In the genomic region with DNA sequence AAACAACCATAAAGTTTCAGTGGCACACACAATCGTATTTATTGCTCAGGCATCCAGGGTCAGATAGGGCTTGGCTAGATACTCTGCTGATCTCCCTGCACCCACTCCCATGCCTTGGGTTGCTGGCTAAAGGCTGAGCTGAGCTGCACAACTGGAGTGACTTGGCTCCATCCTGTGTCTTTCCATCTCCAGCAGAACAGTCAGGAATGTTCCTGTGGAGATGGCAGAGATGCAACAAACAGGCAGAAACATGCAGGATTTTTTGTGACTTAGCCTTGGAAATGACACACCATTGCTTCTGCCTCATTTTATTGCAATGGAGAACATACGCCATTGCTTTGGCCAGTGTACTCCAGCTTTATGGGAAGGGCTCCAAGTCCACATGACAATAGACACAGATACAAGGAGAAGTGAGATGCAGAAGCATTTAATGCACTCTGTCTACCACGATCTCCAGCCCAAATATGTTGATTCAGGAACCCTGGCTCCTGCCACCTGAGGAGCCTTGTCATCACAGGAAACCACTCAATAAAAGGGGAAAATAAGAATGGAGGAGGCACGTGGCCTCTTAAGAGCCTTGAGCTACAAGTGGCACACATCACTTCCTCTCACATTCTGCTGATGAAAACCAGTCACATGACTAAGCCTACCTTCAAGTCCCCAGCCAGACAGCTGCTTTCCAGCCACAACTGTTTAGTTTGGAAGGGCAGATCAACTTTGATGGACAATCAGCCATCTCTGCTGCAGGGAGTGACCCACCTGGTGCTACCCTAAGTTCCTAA, we compare ENCODE assay signal across 1 cellular context.
TF ChIP-seq lines count a peak whose summit lies in the region.

No MANE protein-coding gene starts in this region.

TF ChIP-seq in GM23338, 12 proteins besides CTCF, POLR2A, EP300 and RAD21 (continued from another document):
- TF ChIP-seq, protein P1, sequence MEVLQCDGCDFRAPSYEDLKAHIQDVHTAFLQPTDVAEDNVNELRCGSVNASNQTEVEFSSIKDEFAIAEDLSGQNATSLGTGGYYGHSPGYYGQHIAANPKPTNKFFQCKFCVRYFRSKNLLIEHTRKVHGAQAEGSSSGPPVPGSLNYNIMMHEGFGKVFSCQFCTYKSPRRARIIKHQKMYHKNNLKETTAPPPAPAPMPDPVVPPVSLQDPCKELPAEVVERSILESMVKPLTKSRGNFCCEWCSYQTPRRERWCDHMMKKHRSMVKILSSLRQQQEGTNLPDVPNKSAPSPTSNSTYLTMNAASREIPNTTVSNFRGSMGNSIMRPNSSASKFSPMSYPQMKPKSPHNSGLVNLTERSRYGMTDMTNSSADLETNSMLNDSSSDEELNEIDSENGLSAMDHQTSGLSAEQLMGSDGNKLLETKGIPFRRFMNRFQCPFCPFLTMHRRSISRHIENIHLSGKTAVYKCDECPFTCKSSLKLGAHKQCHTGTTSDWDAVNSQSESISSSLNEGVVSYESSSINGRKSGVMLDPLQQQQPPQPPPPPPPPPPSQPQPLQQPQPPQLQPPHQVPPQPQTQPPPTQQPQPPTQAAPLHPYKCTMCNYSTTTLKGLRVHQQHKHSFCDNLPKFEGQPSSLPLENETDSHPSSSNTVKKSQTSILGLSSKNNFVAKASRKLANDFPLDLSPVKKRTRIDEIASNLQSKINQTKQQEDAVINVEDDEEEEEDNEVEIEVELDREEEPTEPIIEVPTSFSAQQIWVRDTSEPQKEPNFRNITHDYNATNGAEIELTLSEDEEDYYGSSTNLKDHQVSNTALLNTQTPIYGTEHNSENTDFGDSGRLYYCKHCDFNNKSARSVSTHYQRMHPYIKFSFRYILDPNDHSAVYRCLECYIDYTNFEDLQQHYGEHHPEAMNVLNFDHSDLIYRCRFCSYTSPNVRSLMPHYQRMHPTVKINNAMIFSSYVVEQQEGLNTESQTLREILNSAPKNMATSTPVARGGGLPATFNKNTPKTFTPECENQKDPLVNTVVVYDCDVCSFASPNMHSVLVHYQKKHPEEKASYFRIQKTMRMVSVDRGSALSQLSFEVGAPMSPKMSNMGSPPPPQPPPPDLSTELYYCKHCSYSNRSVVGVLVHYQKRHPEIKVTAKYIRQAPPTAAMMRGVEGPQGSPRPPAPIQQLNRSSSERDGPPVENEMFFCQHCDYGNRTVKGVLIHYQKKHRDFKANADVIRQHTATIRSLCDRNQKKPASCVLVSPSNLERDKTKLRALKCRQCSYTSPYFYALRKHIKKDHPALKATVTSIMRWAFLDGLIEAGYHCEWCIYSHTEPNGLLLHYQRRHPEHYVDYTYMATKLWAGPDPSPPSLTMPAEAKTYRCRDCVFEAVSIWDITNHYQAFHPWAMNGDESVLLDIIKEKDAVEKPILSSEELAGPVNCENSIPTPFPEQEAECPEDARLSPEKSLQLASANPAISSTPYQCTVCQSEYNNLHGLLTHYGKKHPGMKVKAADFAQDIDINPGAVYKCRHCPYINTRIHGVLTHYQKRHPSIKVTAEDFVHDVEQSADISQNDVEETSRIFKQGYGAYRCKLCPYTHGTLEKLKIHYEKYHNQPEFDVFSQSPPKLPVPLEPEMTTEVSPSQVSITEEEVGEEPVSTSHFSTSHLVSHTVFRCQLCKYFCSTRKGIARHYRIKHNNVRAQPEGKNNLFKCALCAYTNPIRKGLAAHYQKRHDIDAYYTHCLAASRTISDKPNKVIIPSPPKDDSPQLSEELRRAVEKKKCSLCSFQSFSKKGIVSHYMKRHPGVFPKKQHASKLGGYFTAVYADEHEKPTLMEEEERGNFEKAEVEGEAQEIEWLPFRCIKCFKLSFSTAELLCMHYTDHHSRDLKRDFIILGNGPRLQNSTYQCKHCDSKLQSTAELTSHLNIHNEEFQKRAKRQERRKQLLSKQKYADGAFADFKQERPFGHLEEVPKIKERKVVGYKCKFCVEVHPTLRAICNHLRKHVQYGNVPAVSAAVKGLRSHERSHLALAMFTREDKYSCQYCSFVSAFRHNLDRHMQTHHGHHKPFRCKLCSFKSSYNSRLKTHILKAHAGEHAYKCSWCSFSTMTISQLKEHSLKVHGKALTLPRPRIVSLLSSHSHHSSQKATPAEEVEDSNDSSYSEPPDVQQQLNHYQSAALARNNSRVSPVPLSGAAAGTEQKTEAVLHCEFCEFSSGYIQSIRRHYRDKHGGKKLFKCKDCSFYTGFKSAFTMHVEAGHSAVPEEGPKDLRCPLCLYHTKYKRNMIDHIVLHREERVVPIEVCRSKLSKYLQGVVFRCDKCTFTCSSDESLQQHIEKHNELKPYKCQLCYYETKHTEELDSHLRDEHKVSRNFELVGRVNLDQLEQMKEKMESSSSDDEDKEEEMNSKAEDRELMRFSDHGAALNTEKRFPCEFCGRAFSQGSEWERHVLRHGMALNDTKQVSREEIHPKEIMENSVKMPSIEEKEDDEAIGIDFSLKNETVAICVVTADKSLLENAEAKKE (CRISPR knock-in tag; IDR thresholded peaks at IDR 0.05), result no peak
- TF ChIP-seq NANOG (IDR thresholded peaks at IDR 0.05; ENCODE audit: borderline replicate concordance), result no peak
- TF ChIP-seq, protein P2, sequence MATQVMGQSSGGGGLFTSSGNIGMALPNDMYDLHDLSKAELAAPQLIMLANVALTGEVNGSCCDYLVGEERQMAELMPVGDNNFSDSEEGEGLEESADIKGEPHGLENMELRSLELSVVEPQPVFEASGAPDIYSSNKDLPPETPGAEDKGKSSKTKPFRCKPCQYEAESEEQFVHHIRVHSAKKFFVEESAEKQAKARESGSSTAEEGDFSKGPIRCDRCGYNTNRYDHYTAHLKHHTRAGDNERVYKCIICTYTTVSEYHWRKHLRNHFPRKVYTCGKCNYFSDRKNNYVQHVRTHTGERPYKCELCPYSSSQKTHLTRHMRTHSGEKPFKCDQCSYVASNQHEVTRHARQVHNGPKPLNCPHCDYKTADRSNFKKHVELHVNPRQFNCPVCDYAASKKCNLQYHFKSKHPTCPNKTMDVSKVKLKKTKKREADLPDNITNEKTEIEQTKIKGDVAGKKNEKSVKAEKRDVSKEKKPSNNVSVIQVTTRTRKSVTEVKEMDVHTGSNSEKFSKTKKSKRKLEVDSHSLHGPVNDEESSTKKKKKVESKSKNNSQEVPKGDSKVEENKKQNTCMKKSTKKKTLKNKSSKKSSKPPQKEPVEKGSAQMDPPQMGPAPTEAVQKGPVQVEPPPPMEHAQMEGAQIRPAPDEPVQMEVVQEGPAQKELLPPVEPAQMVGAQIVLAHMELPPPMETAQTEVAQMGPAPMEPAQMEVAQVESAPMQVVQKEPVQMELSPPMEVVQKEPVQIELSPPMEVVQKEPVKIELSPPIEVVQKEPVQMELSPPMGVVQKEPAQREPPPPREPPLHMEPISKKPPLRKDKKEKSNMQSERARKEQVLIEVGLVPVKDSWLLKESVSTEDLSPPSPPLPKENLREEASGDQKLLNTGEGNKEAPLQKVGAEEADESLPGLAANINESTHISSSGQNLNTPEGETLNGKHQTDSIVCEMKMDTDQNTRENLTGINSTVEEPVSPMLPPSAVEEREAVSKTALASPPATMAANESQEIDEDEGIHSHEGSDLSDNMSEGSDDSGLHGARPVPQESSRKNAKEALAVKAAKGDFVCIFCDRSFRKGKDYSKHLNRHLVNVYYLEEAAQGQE (IDR thresholded peaks at IDR 0.05; ENCODE audit: unreplicated experiment), result no peak
